ENCODE assay signal across 1 cellular context in genomic region chr16:22359679-22360078, GRCh38.
TF ChIP-seq lines count a peak whose summit lies in the region.

No MANE protein-coding gene starts in this region.

TF ChIP-seq in HepG2, 621 proteins besides CTCF, POLR2A, EP300 and RAD21:
- TF ChIP-seq PPARG (CRISPR knock-in tag; conservative IDR thresholded peaks at IDR 0.05), result 0 out of 2 replicates have a peak, but pooled peaks have one; percentile 15
- TF ChIP-seq MLX (CRISPR knock-in tag; IDR thresholded peaks at IDR 0.05), result 0 out of 2 replicates have a peak, but pooled peaks have one; percentile 30
- no peak for TF ChIP-seq DNMT1 (CRISPR knock-in tag; IDR thresholded peaks at IDR 0.05)
